Comparison of ENCODE assay signal across 8 cellular contexts in the genomic region with DNA sequence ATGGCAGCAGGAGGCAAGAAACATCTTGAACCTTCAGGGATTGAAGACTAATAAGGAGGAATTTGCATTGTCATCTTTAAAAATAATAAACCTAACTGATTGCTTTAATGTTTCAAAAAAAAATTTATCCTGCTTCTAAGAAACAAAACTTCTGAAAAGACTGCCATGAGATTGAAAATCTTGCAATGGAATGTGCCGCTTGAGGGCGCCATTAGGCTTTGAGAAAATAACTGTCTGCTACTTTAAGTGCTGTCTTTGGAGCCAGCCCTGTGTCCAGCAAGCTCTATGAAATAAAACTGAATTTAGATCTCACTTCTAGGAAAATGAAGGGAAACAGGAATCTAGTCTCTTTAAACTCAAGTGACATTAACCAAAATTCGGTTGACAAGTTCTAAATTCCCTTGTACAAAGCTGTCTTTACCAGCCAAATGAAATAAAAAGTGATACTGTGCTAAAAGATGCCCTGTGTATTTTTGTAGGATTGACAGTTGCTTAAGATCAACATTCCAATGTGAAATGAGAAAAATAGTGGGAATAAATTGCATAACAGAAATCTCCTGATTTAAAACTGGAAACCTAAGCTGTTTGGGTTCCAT.
DNase-seq lines count a peak whose midpoint lies in the region; ATAC-seq and TF ChIP-seq lines count a peak whose summit lies in the region.

No MANE protein-coding gene starts in this region.

- no peaks in the 10 kb centered on the region for H3K9me3 ChIP-seq in colonic mucosa
- no peaks in the 10 kb centered on the region for H3K9me3 ChIP-seq in lower lobe of right lung

- H3K9me3 Mint-ChIP-seq in activated CD4-positive, alpha-beta T cell treated with anti-CD3 and anti-CD28 coated beads for 36 hours (ENCODE audit: low read depth) = no peaks in the 10 kb centered on the region

- H3K36me3 Mint-ChIP-seq in activated CD4-positive, alpha-beta T cell treated with anti-CD3 and anti-CD28 coated beads for 36 hours (ENCODE audit: low read depth) = no peaks in the 10 kb centered on the region

- no peak overlapping the region for H3K27ac Mint-ChIP-seq in activated CD4-positive, alpha-beta T cell treated with anti-CD3 and anti-CD28 coated beads for 36 hours

- TF ChIP-seq CTCF in colonic mucosa (IDR thresholded peaks at IDR 0.05) (peak; percentile 57), lower lobe of right lung (IDR thresholded peaks at IDR 0.05) (peak; percentile 71)

- no peak overlapping the region for H3K9ac ChIP-seq in colonic mucosa (ENCODE audit: low read depth in 2 of 2, low read length in 2 of 2)

- H3K27me3 Mint-ChIP-seq in activated CD4-positive, alpha-beta T cell treated with anti-CD3 and anti-CD28 coated beads for 36 hours = peaks cover 40% of the 10 kb centered on the region

- no peaks in the 10 kb centered on the region for H3K27me3 ChIP-seq in colonic mucosa
- no peaks in the 10 kb centered on the region for H3K27me3 ChIP-seq in lower lobe of right lung (ENCODE audit: low read depth)

- no peak for ATAC-seq in activated CD4-positive, alpha-beta T cell treated with anti-CD3 and anti-CD28 coated beads for 36 hours
- ATAC-seq in lower lobe of right lung = no peak

- intact Hi-C loops in activated CD4-positive, alpha-beta T cell treated with anti-CD3 and anti-CD28 coated beads for 36 hours (cut with DNase I, micrococcal nuclease) = loop anchor here (1.0 to 10.0 kb wide), 6 partner anchors 38 to 329 kb away; partner anchors contain the start of genes CCNO (in 1 of the 2) and GZMK (in 1 of the 2)
- intact Hi-C loops in colonic mucosa (cut with DNase I) (loop anchor here (5.0 kb wide), 1 partner anchor 251 kb away; no protein-coding TSS in a partner anchor), lower lobe of right lung (cut with DNase I) (no loop called here)

- H3K4me3 ChIP-seq in colonic mucosa (no peak overlapping the region), lower lobe of right lung (no peak overlapping the region)

- POLR2A ChIA-PET in activated CD4-positive, alpha-beta T cell treated with anti-CD3 and anti-CD28 coated beads for 36 hours (lab: Charles Lee) = no interaction called here

- CTCF ChIA-PET in activated CD4-positive, alpha-beta T cell treated with anti-CD3 and anti-CD28 coated beads for 36 hours (lab: Charles Lee) = interaction anchor here (0.7 to 6.5 kb wide), 32 partner anchors 10 to 390 kb away, joined by 3 to 67 read pairs (median 4); partner anchors contain the start of gene GPX8

- DNase-seq in NCI-H1417 (lab: John Stamatoyannopoulos, UW) (peak; percentile 8 to 83 (median 57)), NCI-H1417 treated with DMSO at 0.1 percent for 48 hours (lab: John Stamatoyannopoulos, UW) (no peak), NAMALWA (ENCODE audit: low spot score) (peak; percentile 53), colonic mucosa (peak; percentile 60), lower lobe of right lung (peak; percentile 63), NCI-H1436 treated with DMSO at 0.1 percent for 48 hours (lab: John Stamatoyannopoulos, UW) (no peak)
- peak; percentile 84 for DNase-seq in activated CD4-positive, alpha-beta T cell treated with anti-CD3 and anti-CD28 coated beads for 36 hours
- peak; percentile 61 for DNase-seq in stimulated activated CD8-positive, alpha-beta memory T cell treated with anti-CD3 and anti-CD28 coated beads, Interleukin-4, amount 100 ng/mL, for 24 hours (ENCODE audit: low read depth)

- H3K4me1 ChIP-seq in colonic mucosa = no peaks in the 10 kb centered on the region
- H3K4me1 ChIP-seq in lower lobe of right lung = peaks cover 8% of the 10 kb centered on the region

- no peaks in the 10 kb centered on the region for H3K36me3 ChIP-seq in colonic mucosa
- H3K36me3 ChIP-seq in lower lobe of right lung = no peaks in the 10 kb centered on the region

- no peak overlapping the region for H3K4me3 Mint-ChIP-seq in activated CD4-positive, alpha-beta T cell treated with anti-CD3 and anti-CD28 coated beads for 36 hours

- H3K4me1 Mint-ChIP-seq in activated CD4-positive, alpha-beta T cell treated with anti-CD3 and anti-CD28 coated beads for 36 hours = peaks cover 11% of the 10 kb centered on the region

- H3K27ac ChIP-seq in colonic mucosa (no peak overlapping the region), lower lobe of right lung (no peak overlapping the region)

Comparison
In these comparisons a context has a peak if more than half of its experiments do, and no peak if none do; other contexts are left out.
1. DNase-seq: peak in NCI-H1417 (3 of 3), NAMALWA (single experiment), activated CD4-positive, alpha-beta T cell treated with anti-CD3 and anti-CD28 coated beads for 36 hours (single experiment), colonic mucosa (single experiment), lower lobe of right lung (single experiment) and stimulated activated CD8-positive, alpha-beta memory T cell treated with anti-CD3 and anti-CD28 coated beads, Interleukin-4, amount 100 ng/mL, for 24 hours (single experiment); none in NCI-H1417 treated with DMSO at 0.1 percent for 48 hours (single experiment) and NCI-H1436 treated with DMSO at 0.1 percent for 48 hours (single experiment).